26 cellular contexts compared by ENCODE assay signal in genomic region chr3:33364060-33364459, GRCh38.
A peak's percentile ranks its signal among the peaks of the same experiment; 100 is the strongest.
DNase-seq lines count a peak whose midpoint lies in the region; ATAC-seq and TF ChIP-seq lines count a peak whose summit lies in the region.
"Had no signal": no experiment of that assay in that cellular context is flagged by ENCODE, and none has a peak within 500 bp of the region (broad histone marks: within the 10 kb centered on the region; RNA-seq: fewer than 3 reads in every experiment).

No MANE protein-coding gene starts in this region.

- no peak overlapping the region for H3K4me3 ChIP-seq in GM23338
- no peak overlapping the region for H3K4me3 ChIP-seq in Jurkat, Clone E6-1 (ENCODE audit: low read length)
- H3K4me3 ChIP-seq: PC-9, SK-N-MC had no signal

- H3K9me3 Mint-ChIP-seq in GM23338 (no peaks in the 10 kb centered on the region), WTC11 (no peaks in the 10 kb centered on the region)
- H3K9me3 Mint-ChIP-seq: CD14-positive monocyte; CD8-positive, alpha-beta memory T cell; T-helper 1 cell treated with Interleukin-12 subunit alpha and Interleukin-12 subunit beta and Interleukin-4 antibody, amounts not matched to agents 30 μg/mL and 1 μg/mL, for 36 hours had no signal

- no peak overlapping the region for H3K4me2 ChIP-seq in GM23338
- H3K4me2 ChIP-seq: PC-9 had no signal

- H4K20me1 ChIP-seq in GM23338 (replicated peaks; ENCODE audit: insufficient read depth) = no peaks in the 10 kb centered on the region

- no peak overlapping the region for H2AFZ ChIP-seq in GM23338
- H2AFZ ChIP-seq: PC-9 had no signal

- POLR2A ChIA-PET in WTC11 (lab: Charles Lee) = no interaction called here

- H3K4me1 ChIP-seq in GM23338 (ENCODE audit: insufficient read depth) = no peaks in the 10 kb centered on the region
- H3K4me1 ChIP-seq: BE2C had no signal

- peak; percentile 45; the same call in 2 of the 3 replicates for ATAC-seq in GM23338
- ATAC-seq in WTC11 = peak; percentile 38; the same call in 1 of the 2 replicates
- ATAC-seq in Right ventricle myocardium superior (ENCODE audit: poor library complexity) = no peak
- ATAC-seq in HG03039 (IDR thresholded peaks at IDR 0.05; ENCODE audit: unreplicated experiment) = no peak

- H3K4me1 Mint-ChIP-seq in GM23338 (no peaks in the 10 kb centered on the region), WTC11 (peaks cover 4% of the 10 kb centered on the region; the same call in 1 of the 2 replicates)
- H3K4me1 Mint-ChIP-seq: CD14-positive monocyte; CD8-positive, alpha-beta memory T cell had no signal

- TF ChIP-seq CTCF in GM23338 (conservative IDR thresholded peaks at IDR 0.05; ENCODE audit: low read depth in 2 of 2) (no peak), WTC11 (IDR thresholded peaks at IDR 0.05) (no peak)

- H3K36me3 Mint-ChIP-seq in GM23338 (ENCODE audit: low read depth) (no peaks in the 10 kb centered on the region), WTC11 (no peaks in the 10 kb centered on the region)
- H3K36me3 Mint-ChIP-seq: CD14-positive monocyte; CD8-positive, alpha-beta memory T cell had no signal

- no peaks in the 10 kb centered on the region for H3F3A ChIP-seq in GM23338 (replicated peaks; ENCODE audit: low read depth)

- H3K27me3 Mint-ChIP-seq in GM23338 (ENCODE audit: insufficient read depth, low read depth, poor library complexity) = no peaks in the 10 kb centered on the region
- H3K27me3 Mint-ChIP-seq in WTC11 (ENCODE audit: low read depth) = no peaks in the 10 kb centered on the region; the same call in 1 of the 2 replicates

- H3K27ac ChIP-seq in GM23338 (ENCODE audit: low read depth) = no peak overlapping the region
- H3K27ac ChIP-seq: PC-9, SK-N-MC had no signal

- DNase-seq in GM23338 (ENCODE audit: low spot score) (no peak), WTC11 (ENCODE audit: low spot score) (no peak), myocyte (ENCODE audit: low read depth) (peak; percentile 30), Right ventricle myocardium superior (no peak), NCI-H82 (lab: John Stamatoyannopoulos, UW) (no peak)
- DNase-seq in Jurkat, Clone E6-1 (ENCODE audit: low read depth, low spot score) = peak; percentile 68
- DNase-seq: BE2C; CD8-positive, alpha-beta memory T cell; DMS 273 treated with DMSO at 0.1 percent for 48 hours; DMS79; GF-D8; H7; NCI-H1092 treated with DMSO at 0.1 percent for 48 hours; NCI-H1436; NCI-H187 treated with DMSO at 0.1 percent for 48 hours; NCI-H2171 treated with DMSO at 0.1 percent for 48 hours; NCI-H345; NCI-H510A treated with DMSO at 0.1 percent for 48 hours; PC-9; RPMI8226; SIG-M5; SW 1271 had no signal

- no peak overlapping the region for H3K4me3 Mint-ChIP-seq in GM23338
- no peak overlapping the region for H3K4me3 Mint-ChIP-seq in WTC11
- H3K4me3 Mint-ChIP-seq: CD14-positive monocyte; CD8-positive, alpha-beta memory T cell; T-helper 1 cell treated with Interleukin-12 subunit alpha and Interleukin-12 subunit beta and Interleukin-4 antibody, amounts not matched to agents 30 μg/mL and 1 μg/mL, for 36 hours had no signal

- intact Hi-C loops in Right ventricle myocardium superior (cut with DNase I) = no loop called here

- no peaks in the 10 kb centered on the region for H3K79me2 ChIP-seq in GM23338 (replicated peaks; ENCODE audit: insufficient read depth)

- no peaks in the 10 kb centered on the region for H3K9me2 ChIP-seq in GM23338 (ENCODE audit: insufficient read depth)

- H3K27me3 ChIP-seq in GM23338 (ENCODE audit: insufficient read depth) = no peaks in the 10 kb centered on the region
- H3K27me3 ChIP-seq: BE2C had no signal

- CTCF ChIA-PET in WTC11 (lab: Charles Lee) = interaction anchor here (1.7 to 1.9 kb wide), 2 partner anchors 9 to 232 kb away, joined by 6 to 21 read pairs; no protein-coding TSS in a partner anchor

- H3K36me3 ChIP-seq in GM23338 (ENCODE audit: insufficient read depth) = no peaks in the 10 kb centered on the region; the same call in 1 of the 2 replicates
- H3K36me3 ChIP-seq: BE2C had no signal

- H3K27ac Mint-ChIP-seq in GM23338 (no peak overlapping the region), WTC11 (no peak overlapping the region)
- H3K27ac Mint-ChIP-seq: CD14-positive monocyte; T-helper 1 cell treated with Interleukin-12 subunit alpha and Interleukin-12 subunit beta and Interleukin-4 antibody, amounts not matched to agents 30 μg/mL and 1 μg/mL, for 36 hours had no signal

TF ChIP-seq in WTC11, 78 proteins besides CTCF, POLR2A, EP300 and RAD21 (continues in another document):
- TF ChIP-seq ETV6 (CRISPR knock-in tag; IDR thresholded peaks at IDR 0.05) (no peak), SMAD3 (CRISPR knock-in tag; IDR thresholded peaks at IDR 0.05; ENCODE audit: borderline replicate concordance) (no peak), ZNF232 (CRISPR knock-in tag; IDR thresholded peaks at IDR 0.05) (no peak), OVOL2 (CRISPR knock-in tag; IDR thresholded peaks at IDR 0.05; ENCODE audit: borderline replicate concordance) (no peak), ATF3 (CRISPR knock-in tag; conservative IDR thresholded peaks at IDR 0.05) (no peak), ZSCAN18 (CRISPR knock-in tag; IDR thresholded peaks at IDR 0.05) (no peak), IRF1 (CRISPR knock-in tag; IDR thresholded peaks at IDR 0.05) (no peak)
- TF ChIP-seq, protein P1, sequence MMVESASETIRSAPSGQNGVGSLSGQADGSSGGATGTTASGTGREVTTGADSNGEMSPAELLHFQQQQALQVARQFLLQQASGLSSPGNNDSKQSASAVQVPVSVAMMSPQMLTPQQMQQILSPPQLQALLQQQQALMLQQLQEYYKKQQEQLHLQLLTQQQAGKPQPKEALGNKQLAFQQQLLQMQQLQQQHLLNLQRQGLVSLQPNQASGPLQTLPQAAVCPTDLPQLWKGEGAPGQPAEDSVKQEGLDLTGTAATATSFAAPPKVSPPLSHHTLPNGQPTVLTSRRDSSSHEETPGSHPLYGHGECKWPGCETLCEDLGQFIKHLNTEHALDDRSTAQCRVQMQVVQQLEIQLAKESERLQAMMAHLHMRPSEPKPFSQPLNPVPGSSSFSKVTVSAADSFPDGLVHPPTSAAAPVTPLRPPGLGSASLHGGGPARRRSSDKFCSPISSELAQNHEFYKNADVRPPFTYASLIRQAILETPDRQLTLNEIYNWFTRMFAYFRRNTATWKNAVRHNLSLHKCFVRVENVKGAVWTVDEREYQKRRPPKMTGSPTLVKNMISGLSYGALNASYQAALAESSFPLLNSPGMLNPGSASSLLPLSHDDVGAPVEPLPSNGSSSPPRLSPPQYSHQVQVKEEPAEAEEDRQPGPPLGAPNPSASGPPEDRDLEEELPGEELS (CRISPR knock-in tag; IDR thresholded peaks at IDR 0.05) = no peak
- TF ChIP-seq, protein P2, sequence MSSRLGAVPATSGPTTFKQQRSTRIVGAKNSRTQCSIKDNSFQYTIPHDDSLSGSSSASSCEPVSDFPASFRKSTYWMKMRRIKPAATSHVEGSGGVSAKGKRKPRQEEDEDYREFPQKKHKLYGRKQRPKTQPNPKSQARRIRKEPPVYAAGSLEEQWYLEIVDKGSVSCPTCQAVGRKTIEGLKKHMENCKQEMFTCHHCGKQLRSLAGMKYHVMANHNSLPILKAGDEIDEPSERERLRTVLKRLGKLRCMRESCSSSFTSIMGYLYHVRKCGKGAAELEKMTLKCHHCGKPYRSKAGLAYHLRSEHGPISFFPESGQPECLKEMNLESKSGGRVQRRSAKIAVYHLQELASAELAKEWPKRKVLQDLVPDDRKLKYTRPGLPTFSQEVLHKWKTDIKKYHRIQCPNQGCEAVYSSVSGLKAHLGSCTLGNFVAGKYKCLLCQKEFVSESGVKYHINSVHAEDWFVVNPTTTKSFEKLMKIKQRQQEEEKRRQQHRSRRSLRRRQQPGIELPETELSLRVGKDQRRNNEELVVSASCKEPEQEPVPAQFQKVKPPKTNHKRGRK (CRISPR knock-in tag; IDR thresholded peaks at IDR 0.05; ENCODE audit: borderline replicate concordance) = no peak
- TF ChIP-seq, protein P3, sequence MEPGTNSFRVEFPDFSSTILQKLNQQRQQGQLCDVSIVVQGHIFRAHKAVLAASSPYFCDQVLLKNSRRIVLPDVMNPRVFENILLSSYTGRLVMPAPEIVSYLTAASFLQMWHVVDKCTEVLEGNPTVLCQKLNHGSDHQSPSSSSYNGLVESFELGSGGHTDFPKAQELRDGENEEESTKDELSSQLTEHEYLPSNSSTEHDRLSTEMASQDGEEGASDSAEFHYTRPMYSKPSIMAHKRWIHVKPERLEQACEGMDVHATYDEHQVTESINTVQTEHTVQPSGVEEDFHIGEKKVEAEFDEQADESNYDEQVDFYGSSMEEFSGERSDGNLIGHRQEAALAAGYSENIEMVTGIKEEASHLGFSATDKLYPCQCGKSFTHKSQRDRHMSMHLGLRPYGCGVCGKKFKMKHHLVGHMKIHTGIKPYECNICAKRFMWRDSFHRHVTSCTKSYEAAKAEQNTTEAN (CRISPR knock-in tag; IDR thresholded peaks at IDR 0.05) = no peak

Comparison
In these comparisons a context has a peak if more than half of its experiments do, and no peak if none do; other contexts are left out.
1. ATAC-seq: peak in GM23338 (single experiment) and WTC11 (single experiment); none in Right ventricle myocardium superior (single experiment) and HG03039 (single experiment).
2. DNase-seq: peak in Jurkat, Clone E6-1 (single experiment) and myocyte (single experiment); none in GM23338 (single experiment), WTC11 (single experiment), Right ventricle myocardium superior (single experiment) and NCI-H82 (single experiment).